ENCODE assay signal across 9 cellular contexts in the genomic region with DNA sequence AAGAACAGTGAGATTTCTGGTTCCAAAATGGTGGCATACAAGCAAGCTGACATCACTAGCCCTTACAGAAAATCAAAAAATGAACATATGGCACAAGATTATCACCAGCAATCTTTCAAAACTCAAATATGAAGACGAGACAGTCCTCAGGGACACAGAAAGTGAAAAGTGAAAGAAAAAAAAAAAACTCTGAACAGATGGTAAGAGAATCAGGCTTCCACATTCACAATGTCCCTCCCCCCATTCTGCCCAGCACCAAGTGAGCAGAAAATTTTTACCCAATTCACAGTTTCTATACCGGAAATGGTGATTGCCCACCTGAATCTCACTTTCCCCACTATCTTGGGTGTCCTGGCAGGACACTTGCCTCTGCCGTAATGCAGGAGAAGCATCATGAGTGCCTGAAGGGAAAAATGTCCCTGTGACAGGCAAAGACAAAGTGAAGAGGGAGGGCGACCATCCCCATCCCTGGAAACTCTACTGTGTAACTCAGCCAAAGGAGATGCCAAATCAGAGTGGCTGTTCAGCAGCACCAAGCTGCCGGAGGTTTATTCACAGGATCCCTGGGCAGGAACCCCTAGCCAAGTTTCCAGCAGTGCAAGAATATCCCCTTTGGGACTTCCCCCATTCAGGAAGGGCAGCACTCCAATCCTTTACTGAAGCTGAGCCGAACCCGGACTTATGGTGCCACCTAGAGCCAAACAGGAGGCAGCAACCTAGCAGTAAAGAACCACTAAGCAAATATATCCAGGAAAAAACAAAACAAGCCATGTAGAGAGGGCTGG.
DNase-seq lines count a peak whose midpoint lies in the region; ATAC-seq, FAIRE-seq and TF ChIP-seq lines count a peak whose summit lies in the region.
"Had no signal": no experiment of that assay in that cellular context is flagged by ENCODE, and none has a peak within 500 bp of the region (broad histone marks: within the 10 kb centered on the region; RNA-seq: fewer than 3 reads in every experiment).

No MANE protein-coding gene starts in this region.

- peak; percentile 54 for FAIRE-seq in HepG2 (lab: Jason Lieb, UNC)

- H3K27me3 ChIP-seq in RWPE2 (ENCODE audit: insufficient read depth, poor library complexity, severe bottlenecking) = no peaks in the 10 kb centered on the region
- H3K27me3 ChIP-seq in HepG2 (ENCODE audit: control insufficient read depth in 1 of 2, insufficient read depth in 2 of 2, low read length in 2 of 2) = no peaks in the 10 kb centered on the region
- H3K27me3 ChIP-seq: BLaER1 had no signal

- DNase-seq in NCI-H2081 (lab: John Stamatoyannopoulos, UW) (peak; percentile 38 to 42), NCI-H2081 treated with DMSO at 0.1 percent for 48 hours (lab: John Stamatoyannopoulos, UW) (no peak), RWPE2 (ENCODE audit: low spot score) (no peak), HepG2 (ENCODE audit: low spot score) (peak; percentile 58), C1 segment of cervical spinal cord (lab: John Stamatoyannopoulos, UW) (no peak), T-helper 2 cell (no peak)
- DNase-seq in stimulated activated CD4-positive, alpha-beta T cell treated with anti-CD3 and anti-CD28 coated beads, Interleukin-12 subunit alpha, Interleukin-12 subunit beta, amount 100 ng/mL, for 4 hours = no peak

- ATAC-seq in HG03442 (IDR thresholded peaks at IDR 0.05; ENCODE audit: unreplicated experiment) (peak; percentile 66), RWPE2 (ENCODE audit: low read depth) (peak; percentile 64), HepG2 (peak; percentile 99)

- no peak overlapping the region for H2AFZ ChIP-seq in HepG2 (ENCODE audit: low read length)

- H3K4me3 ChIP-seq in RWPE2 (ENCODE audit: severe bottlenecking) (no peak overlapping the region), HepG2 (replicated peaks in 1 of 3; ENCODE audit: insufficient read depth in 1 of 3, low read depth in 2 of 3, low read length in 3 of 3) (no peak overlapping the region)
- H3K4me3 ChIP-seq: BLaER1 had no signal

- H3K27ac ChIP-seq in RWPE2 (ENCODE audit: poor library complexity, severe bottlenecking) (no peak overlapping the region), HepG2 (ENCODE audit: extremely low read length, insufficient read depth, low read length) (no peak overlapping the region)
- H3K27ac ChIP-seq: BLaER1 had no signal

- TF ChIP-seq CTCF in RWPE2 (IDR thresholded peaks at IDR 0.05; ENCODE audit: poor library complexity, severe bottlenecking) (peak; percentile 55), HepG2 (CRISPR knock-in tag; IDR thresholded peaks at IDR 0.05) (peak; percentile 83)

- no peaks in the 10 kb centered on the region for H3K4me1 ChIP-seq in RWPE2 (ENCODE audit: insufficient read depth, poor library complexity, severe bottlenecking)
- no peaks in the 10 kb centered on the region for H3K4me1 ChIP-seq in HepG2 (ENCODE audit: insufficient read depth, low read length)
- H3K4me1 ChIP-seq: BLaER1 had no signal

- peak; percentile 64 for TF ChIP-seq RAD21 in HepG2 (CRISPR knock-in tag; IDR thresholded peaks at IDR 0.05)

- CTCF ChIA-PET in HepG2 (lab: Yijun Ruan, JAX; ENCODE audit: low intra/inter-chr PET ratio, low total read pairs) = interaction anchor here (1.2 kb wide), 1 partner anchor 302 kb away, joined by 3 read pairs; no protein-coding TSS in a partner anchor

- intact Hi-C loops in HepG2 (cut with micrococcal nuclease; ENCODE audit: unreplicated experiment) = loop anchor here (2.0 to 5.0 kb wide), 2 partner anchors 302 to 1937 kb away; no protein-coding TSS in a partner anchor

- H3K9me3 ChIP-seq in RWPE2 (ENCODE audit: severe bottlenecking) (no peaks in the 10 kb centered on the region), HepG2 (ENCODE audit: low read length) (no peaks in the 10 kb centered on the region)
- H3K9me3 ChIP-seq: BLaER1 had no signal

- 10% methylated on average over 7 of the region's 7 CpGs for WGBS in HepG2 (ENCODE audit: low lambda C conversion rate)

- no peaks in the 10 kb centered on the region for H3K36me3 ChIP-seq in RWPE2 (ENCODE audit: low read depth)
- no peaks in the 10 kb centered on the region for H3K36me3 ChIP-seq in HepG2 (replicated peaks in 1 of 2; ENCODE audit: control insufficient read depth in 1 of 2, insufficient read depth in 2 of 2, low read length in 2 of 2)
- H3K36me3 ChIP-seq: BLaER1 had no signal

- TF ChIP-seq EP300 in HepG2 (IDR thresholded peaks at IDR 0.05; ENCODE audit: low read depth in 2 of 2, low read length in 2 of 2) = no peak
- no peak for TF ChIP-seq EP300 in HepG2 (CRISPR knock-in tag; IDR thresholded peaks at IDR 0.05; ENCODE audit: borderline replicate concordance)

- no peak overlapping the region for H3K9ac ChIP-seq in HepG2 (ENCODE audit: insufficient read depth, low read depth, low read length)
- H3K9ac ChIP-seq: BLaER1 had no signal

- no peaks in the 10 kb centered on the region for H4K20me1 ChIP-seq in HepG2 (ENCODE audit: insufficient read depth, low read length)
- H4K20me1 ChIP-seq: BLaER1 had no signal

- in situ Hi-C loops in HepG2 (cut with HindIII; ENCODE audit: extremely low pct_ligation_motif_present, low pct_unique_long_range_greater_than_20kb) = loop anchor here (25.0 kb wide), 1 partner anchor 1757 kb away; no protein-coding TSS in a partner anchor

- no peaks in the 10 kb centered on the region for H3K79me2 ChIP-seq in HepG2 (ENCODE audit: insufficient read depth, low read length)

- no peak overlapping the region for H3K4me2 ChIP-seq in HepG2 (ENCODE audit: low read depth, low read length)
- H3K4me2 ChIP-seq: BLaER1 had no signal

- BruUV-seq in HepG2 (replicated peaks; lab: Mats Ljungman, UMichigan) = no TSS peak

- POLR2A ChIA-PET in HepG2 (lab: Yijun Ruan, JAX) = no interaction called here

- TF ChIP-seq POLR2A in HepG2 (IDR thresholded peaks at IDR 0.05; ENCODE audit: insufficient read depth in 1 of 2, low read depth in 2 of 2, low read length in 2 of 2) = no peak

TF ChIP-seq in HepG2, 621 proteins besides CTCF, POLR2A, EP300 and RAD21:
- TF ChIP-seq SMC3 (IDR thresholded peaks at IDR 0.05; ENCODE audit: low read length) = peak; percentile 62; the same call in 1 of the 2 replicates
- TF ChIP-seq ZNF619 (CRISPR knock-in tag; IDR thresholded peaks at IDR 0.05) = no peak
- peak; percentile 24 for TF ChIP-seq XRCC5 (optimal IDR thresholded peaks at IDR 0.05; ENCODE audit: low read length)
- no peak for TF ChIP-seq HOXD1 (CRISPR knock-in tag; IDR thresholded peaks at IDR 0.05)
- no peak for TF ChIP-seq DBP (CRISPR knock-in tag; IDR thresholded peaks at IDR 0.05; ENCODE audit: not compliant biosample characterization)
- peak; percentile 91 for TF ChIP-seq STAG1 (CRISPR knock-in tag; IDR thresholded peaks at IDR 0.05)

Comparison
In these comparisons a context has a peak if more than half of its experiments do, and no peak if none do; other contexts are left out.
1. DNase-seq: peak in NCI-H2081 (2 of 2) and HepG2 (single experiment); none in NCI-H2081 treated with DMSO at 0.1 percent for 48 hours (single experiment), RWPE2 (single experiment), stimulated activated CD4-positive, alpha-beta T cell treated with anti-CD3 and anti-CD28 coated beads, Interleukin-12 subunit alpha, Interleukin-12 subunit beta, amount 100 ng/mL, for 4 hours (single experiment), C1 segment of cervical spinal cord (0 of 14) and T-helper 2 cell (0 of 5).
2. Peak in every context shown above with its lines, with median percentiles within 50 percentile points of each other: ATAC-seq.